8 cellular contexts compared by ENCODE assay signal in genomic region chr7:134541501-134542194, GRCh38. TPM values are rescaled to one million over a fixed set of nuclear protein-coding genes. Genes with fewer than 3 reads are reported as not detected.
"Had no signal": no experiment of that assay in that cellular context is flagged by ENCODE, and none has a peak within 500 bp of the region (broad histone marks: within the 10 kb centered on the region; RNA-seq: fewer than 3 reads in every experiment).

No MANE protein-coding gene starts in this region.

RNA-seq across cellular contexts. Expression of gene AKR1B15, which starts 7.3 kb away (rescaled TPM):
- total RNA-seq: OCI-LY7; Right ventricle myocardium inferior; Right ventricle myocardium superior; SJCRH30; SJSA1; T-cell; T-helper 1 cell treated with Interleukin-12 subunit alpha and Interleukin-12 subunit beta and Interleukin-4 antibody, amounts not matched to agents 30 ng/mL and 1 ng/mL, for 36 hours had no signal
- polyA plus RNA-seq: SK-N-SH had no signal

RNA-seq across cellular contexts. Expression of gene AKR1B10, which starts 14.3 kb away (rescaled TPM):
- total RNA-seq: OCI-LY7; Right ventricle myocardium inferior; T-helper 1 cell treated with Interleukin-12 subunit alpha and Interleukin-12 subunit beta and Interleukin-4 antibody, amounts not matched to agents 30 ng/mL and 1 ng/mL, for 36 hours had no signal
